ENCODE assay signal across 20 cellular contexts in genomic region chr15:47422901-47423300, GRCh38.
DNase-seq lines count a peak whose midpoint lies in the region; ATAC-seq and TF ChIP-seq lines count a peak whose summit lies in the region.
"Had no signal": no experiment of that assay in that cellular context is flagged by ENCODE, and none has a peak within 500 bp of the region (broad histone marks: within the 10 kb centered on the region; RNA-seq: fewer than 3 reads in every experiment).

No MANE protein-coding gene starts in this region.

- H2BK5ac ChIP-seq in mesenchymal stem cell (ENCODE audit: low read depth, low read length, poor library complexity, severe bottlenecking), result no peak overlapping the region

- H3K79me1 ChIP-seq in mesenchymal stem cell (replicated peaks; ENCODE audit: low read length, poor library complexity, severe bottlenecking), result no peaks in the 10 kb centered on the region

- no peak overlapping the region for H2AFZ ChIP-seq in mesenchymal stem cell (ENCODE audit: low read depth, low read length)
- H2AFZ ChIP-seq: PC-9 had no signal

- WGBS in mesenchymal stem cell, result no CpG with 5 or more reads among the region's 1 CpG

- H3K36me3 Mint-ChIP-seq in endothelial cell (ENCODE audit: low read depth, unreplicated experiment), result no peaks in the 10 kb centered on the region

- H2BK15ac ChIP-seq in mesenchymal stem cell (ENCODE audit: low read depth, poor library complexity, severe bottlenecking), result no peak overlapping the region

- H2AK5ac ChIP-seq in mesenchymal stem cell (ENCODE audit: low read length, severe bottlenecking), result no peak overlapping the region

- peak overlapping the region; percentile 9 for H3K9ac ChIP-seq in mesenchymal stem cell (ENCODE audit: low read length)

- H3K14ac ChIP-seq in mesenchymal stem cell (ENCODE audit: low read length in 2 of 2), result no peak overlapping the region

- no peak overlapping the region for H3K4me2 ChIP-seq in mesenchymal stem cell (ENCODE audit: low read length, poor library complexity, severe bottlenecking)
- H3K4me2 ChIP-seq: PC-9 had no signal

- DNase-seq in BJ (ENCODE audit: low read depth) (peak; percentile 19), NOMO-1 treated with dmso at 0.1 percent for 144 hours (lab: John Stamatoyannopoulos, UW; ENCODE audit: unreplicated experiment) (peak; percentile 47), epithelial cell of esophagus (ENCODE audit: low read depth) (peak; percentile 47), mesenchymal stem cell (peak; percentile 38), DMS153 treated with DMSO at 0.1 percent for 48 hours (lab: John Stamatoyannopoulos, UW; ENCODE audit: unreplicated experiment) (no peak), endothelial cell (ENCODE audit: low spot score) (no peak)
- DNase-seq in activated CD8-positive, alpha-beta memory T cell treated with anti-CD3 and anti-CD28 coated beads, Interleukin-2, amount 50 U/mL, for 4 hours, result no peak
- DNase-seq: activated CD4-positive, alpha-beta T cell treated with anti-CD3 and anti-CD28 coated beads for 4 hours; activated naive CD4-positive, alpha-beta T cell treated with Interleukin-2 at 50 U/mL for 16 hours; cortex of kidney; hippocampal formation; left cardiac atrium; midbrain; NCI-H1105; NCI-H2107; NCI-H526 treated with DMSO at 0.1 percent for 48 hours; PC-9; right lobe of liver; uterus had no signal

- peaks cover 1% of the 10 kb centered on the region for H3K27me3 Mint-ChIP-seq in endothelial cell (ENCODE audit: unreplicated experiment)

- POLR2A ChIA-PET in BJ (lab: Charles Lee), result no interaction called here

- ATAC-seq in GM21737 (IDR thresholded peaks at IDR 0.05; ENCODE audit: unreplicated experiment), result no peak
- ATAC-seq: left cardiac atrium, right lobe of liver had no signal

- H3K4me3 Mint-ChIP-seq in endothelial cell (ENCODE audit: unreplicated experiment), result no peak overlapping the region

- H3K27ac Mint-ChIP-seq in endothelial cell (ENCODE audit: unreplicated experiment), result no peak overlapping the region

- H3K9me3 ChIP-seq in mesenchymal stem cell (ENCODE audit: control insufficient read depth, low read length), result no peaks in the 10 kb centered on the region
- H3K9me3 ChIP-seq: right lobe of liver, uterus had no signal

- H3K4me1 Mint-ChIP-seq in endothelial cell (ENCODE audit: unreplicated experiment), result no peaks in the 10 kb centered on the region

- H3K4ac ChIP-seq in mesenchymal stem cell (ENCODE audit: low read depth in 1 of 2, low read length in 2 of 2), result no peak overlapping the region

- TF ChIP-seq CTCF in BJ (IDR thresholded peaks at IDR 0.05; ENCODE audit: insufficient read depth, low read depth, low read length) (no peak), epithelial cell of esophagus (IDR thresholded peaks at IDR 0.05; ENCODE audit: insufficient read depth, low read depth, low read length, missing control alignments) (no peak), endothelial cell (IDR thresholded peaks at IDR 0.05; ENCODE audit: unreplicated experiment) (no peak)

- no peak overlapping the region for H3K27ac ChIP-seq in mesenchymal stem cell (ENCODE audit: low read length, poor library complexity, severe bottlenecking)
- H3K27ac ChIP-seq: PC-9, right lobe of liver, uterus had no signal

- H2BK120ac ChIP-seq in mesenchymal stem cell (ENCODE audit: low read depth, low read length), result no peak overlapping the region

- H4K8ac ChIP-seq in mesenchymal stem cell (ENCODE audit: low read length), result no peak overlapping the region

- H3K23ac ChIP-seq in mesenchymal stem cell (ENCODE audit: low read length in 2 of 2), result no peak overlapping the region

- no peaks in the 10 kb centered on the region for H3K9me3 Mint-ChIP-seq in endothelial cell (ENCODE audit: unreplicated experiment)

- CTCF ChIA-PET in BJ (lab: Yijun Ruan, JAX), result no interaction called here

- no peaks in the 10 kb centered on the region for H3K4me1 ChIP-seq in mesenchymal stem cell (ENCODE audit: control insufficient read depth, insufficient read depth, low read depth, low read length)
- H3K4me1 ChIP-seq: right lobe of liver, uterus had no signal

- H3K4me3 ChIP-seq in BJ (ENCODE audit: low read depth, low read length) (no peak overlapping the region), epithelial cell of esophagus (ENCODE audit: low read length) (no peak overlapping the region), mesenchymal stem cell (ENCODE audit: insufficient read depth in 1 of 2, low read depth in 1 of 2, low read length in 2 of 2) (no peak overlapping the region)
- H3K4me3 ChIP-seq: PC-9, right lobe of liver, uterus had no signal

- no peak overlapping the region for H4K91ac ChIP-seq in mesenchymal stem cell (ENCODE audit: low read length)

- no peak overlapping the region for H2BK12ac ChIP-seq in mesenchymal stem cell (ENCODE audit: low read length in 2 of 2)

- H3K27me3 ChIP-seq in BJ (ENCODE audit: control insufficient read depth, insufficient read depth, low read length), result no peaks in the 10 kb centered on the region
- H3K27me3 ChIP-seq in mesenchymal stem cell (ENCODE audit: control insufficient read depth in 1 of 2, insufficient read depth in 1 of 2, low read length in 2 of 2), result no peaks in the 10 kb centered on the region
- H3K27me3 ChIP-seq: right lobe of liver, uterus had no signal

- H3K36me3 ChIP-seq in BJ (ENCODE audit: control insufficient read depth, insufficient read depth, low read length), result no peaks in the 10 kb centered on the region
- H3K36me3 ChIP-seq in mesenchymal stem cell (ENCODE audit: control insufficient read depth in 1 of 2, insufficient read depth in 2 of 2, low read depth in 1 of 2, low read length in 2 of 2), result no peaks in the 10 kb centered on the region
- H3K36me3 ChIP-seq: right lobe of liver, uterus had no signal

- H3K18ac ChIP-seq in mesenchymal stem cell (ENCODE audit: low read depth in 1 of 2, low read length in 2 of 2), result no peak overlapping the region

Comparison
In these comparisons a context has a peak if more than half of its experiments do, and no peak if none do; other contexts are left out.
1. DNase-seq: peak in BJ (single experiment), NOMO-1 treated with dmso at 0.1 percent for 144 hours (single experiment), epithelial cell of esophagus (single experiment) and mesenchymal stem cell (single experiment); none in DMS153 treated with DMSO at 0.1 percent for 48 hours (single experiment), activated CD8-positive, alpha-beta memory T cell treated with anti-CD3 and anti-CD28 coated beads, Interleukin-2, amount 50 U/mL, for 4 hours (single experiment) and endothelial cell (single experiment).